In genomic region chr10:61164458-61165160, GRCh38 we compare ENCODE assay signal across 10 cellular contexts.
DNase-seq lines count a peak whose midpoint lies in the region; ATAC-seq and TF ChIP-seq lines count a peak whose summit lies in the region.
"Had no signal": no experiment of that assay in that cellular context is flagged by ENCODE, and none has a peak within 500 bp of the region (broad histone marks: within the 10 kb centered on the region; RNA-seq: fewer than 3 reads in every experiment).

No MANE protein-coding gene starts in this region.

- no peak for TF ChIP-seq POLR2A in erythroblast (IDR thresholded peaks at IDR 0.05; ENCODE audit: low read length)

- TF ChIP-seq CTCF in fibroblast of pulmonary artery (IDR thresholded peaks at IDR 0.05; ENCODE audit: low read length, missing control alignments): no peak

- intact Hi-C loops in sciatic nerve (cut with DNase I): no loop called here

- ATAC-seq in sciatic nerve (peak; percentile 80), GM18870 (IDR thresholded peaks at IDR 0.05; ENCODE audit: unreplicated experiment) (no peak)

- DNase-seq in H7 (peak; percentile 10), OCI-M1 (lab: John Stamatoyannopoulos, UW) (peak; percentile 26), fibroblast of pulmonary artery (ENCODE audit: low read depth) (peak; percentile 20), sciatic nerve (ENCODE audit: low spot score) (peak; percentile 56), DMS 273 (lab: John Stamatoyannopoulos, UW; ENCODE audit: unreplicated experiment) (no peak), erythroblast (lab: John Stamatoyannopoulos, UW) (no peak)
- no peak for DNase-seq in stimulated activated CD4-positive, alpha-beta T cell treated with anti-CD3 and anti-CD28 coated beads, Interleukin-4, amount 100 ng/mL, for 24 hours
- DNase-seq: activated CD4-positive, CD25-positive, alpha-beta regulatory T cell; NCI-H345 had no signal

- H3K4me3 ChIP-seq in H7 (ENCODE audit: insufficient read depth, low read depth, low read length) (no peak overlapping the region), fibroblast of pulmonary artery (replicated peaks; ENCODE audit: low read depth, low read length) (no peak overlapping the region)

- no peaks in the 10 kb centered on the region for H3K36me3 ChIP-seq in H7 (replicated peaks; ENCODE audit: control insufficient read depth, insufficient read depth, low read length)

- no peaks in the 10 kb centered on the region for H3K27me3 ChIP-seq in H7 (ENCODE audit: control insufficient read depth, insufficient read depth, low read length)

Comparison
In these comparisons a context has a peak if more than half of its experiments do, and no peak if none do; other contexts are left out.
1. DNase-seq: peak in H7 (single experiment), OCI-M1 (single experiment), fibroblast of pulmonary artery (single experiment) and sciatic nerve (single experiment); none in DMS 273 (single experiment), stimulated activated CD4-positive, alpha-beta T cell treated with anti-CD3 and anti-CD28 coated beads, Interleukin-4, amount 100 ng/mL, for 24 hours (single experiment) and erythroblast (0 of 2).